In the genomic region with DNA sequence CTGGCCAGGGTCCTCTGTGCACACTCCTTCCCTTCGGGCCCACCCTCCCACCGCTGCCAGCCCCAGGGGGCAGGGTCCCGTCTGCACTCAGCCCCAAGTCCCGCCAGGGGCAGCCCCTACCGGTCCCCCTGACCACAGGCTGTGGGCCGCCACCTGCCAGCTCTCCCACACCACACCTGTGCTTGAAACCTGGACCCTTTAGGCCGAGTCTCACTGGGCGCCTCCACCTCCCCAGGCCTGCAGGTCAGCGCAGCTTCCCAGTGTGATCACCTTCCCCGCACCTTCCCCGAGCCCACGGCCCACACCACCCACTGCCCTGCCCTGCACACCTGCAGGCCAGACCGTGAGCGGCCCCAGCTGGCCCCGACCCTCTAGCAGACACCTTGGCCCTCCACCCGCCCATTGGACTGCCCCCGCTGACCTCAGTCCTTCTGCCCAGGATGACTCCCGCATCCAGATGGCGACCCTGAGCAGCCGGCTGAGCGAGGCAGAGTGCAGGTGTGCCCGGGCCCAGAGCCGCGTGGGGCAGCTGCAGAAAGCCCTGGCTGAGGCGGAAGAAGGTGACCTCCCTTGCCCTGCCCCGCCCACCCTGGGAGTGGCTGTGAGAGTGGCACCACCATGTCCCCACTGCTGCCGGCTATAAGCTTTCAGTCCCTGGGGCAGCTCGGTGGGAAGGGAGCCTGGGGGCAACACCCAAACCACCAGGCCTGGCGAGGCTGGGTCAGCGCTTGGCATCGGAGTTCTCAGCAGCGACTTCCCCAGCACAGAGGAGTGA, we compare ENCODE assay signal across 1 cellular context.
A peak's percentile ranks its signal among the peaks of the same experiment; 100 is the strongest.
TF ChIP-seq lines count a peak whose summit lies in the region.

No MANE protein-coding gene starts in this region.

TF ChIP-seq in HepG2, 621 proteins besides CTCF, POLR2A, EP300 and RAD21 (continued from another document and continues in another):
- TF ChIP-seq MEIS2 (CRISPR knock-in tag; IDR thresholded peaks at IDR 0.05) (no peak), HOXA5 (CRISPR knock-in tag; IDR thresholded peaks at IDR 0.05) (no peak), ZNF260 (CRISPR knock-in tag; IDR thresholded peaks at IDR 0.05; ENCODE audit: borderline replicate concordance, low read depth) (no peak), ARNT (IDR thresholded peaks at IDR 0.05) (no peak), KDM1A (CRISPR knock-in tag; IDR thresholded peaks at IDR 0.05) (no peak), ZNF10 (CRISPR knock-in tag; IDR thresholded peaks at IDR 0.05; ENCODE audit: borderline replicate concordance, low read depth) (no peak), ZNF138 (CRISPR knock-in tag; IDR thresholded peaks at IDR 0.05; ENCODE audit: low read depth) (no peak), ZNF510 (CRISPR knock-in tag; IDR thresholded peaks at IDR 0.05; ENCODE audit: low read depth) (no peak), HNRNPL (IDR thresholded peaks at IDR 0.05; ENCODE audit: low read depth, low read length) (peak; percentile 93), ZMYM3 (CRISPR knock-in tag; IDR thresholded peaks at IDR 0.05) (peak; percentile 66), CBX1 (IDR thresholded peaks at IDR 0.05; ENCODE audit: low read depth) (peak; percentile 49), NPAS2 (CRISPR knock-in tag; IDR thresholded peaks at IDR 0.05; ENCODE audit: borderline replicate concordance) (no peak), TEAD2 (CRISPR knock-in tag; IDR thresholded peaks at IDR 0.05) (no peak), ZFP41 (CRISPR knock-in tag; IDR thresholded peaks at IDR 0.05; ENCODE audit: borderline replicate concordance) (no peak), ZNF30 (CRISPR knock-in tag; IDR thresholded peaks at IDR 0.05) (no peak), SKI (IDR thresholded peaks at IDR 0.05; ENCODE audit: partially characterized antibody) (no peak), ONECUT2 (CRISPR knock-in tag; IDR thresholded peaks at IDR 0.05) (no peak), ZFAT (CRISPR knock-in tag; conservative IDR thresholded peaks at IDR 0.05) (no peak), STAT5B (CRISPR knock-in tag; IDR thresholded peaks at IDR 0.05) (no peak), SUZ12 (IDR thresholded peaks at IDR 0.05; ENCODE audit: low read depth, low read length) (no peak), PAX8 (CRISPR knock-in tag; IDR thresholded peaks at IDR 0.05; ENCODE audit: borderline replicate concordance) (no peak)
- TF ChIP-seq, protein P1, sequence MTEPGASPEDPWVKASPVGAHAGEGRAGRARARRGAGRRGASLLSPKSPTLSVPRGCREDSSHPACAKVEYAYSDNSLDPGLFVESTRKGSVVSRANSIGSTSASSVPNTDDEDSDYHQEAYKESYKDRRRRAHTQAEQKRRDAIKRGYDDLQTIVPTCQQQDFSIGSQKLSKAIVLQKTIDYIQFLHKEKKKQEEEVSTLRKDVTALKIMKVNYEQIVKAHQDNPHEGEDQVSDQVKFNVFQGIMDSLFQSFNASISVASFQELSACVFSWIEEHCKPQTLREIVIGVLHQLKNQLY (CRISPR knock-in tag; IDR thresholded peaks at IDR 0.05), result no peak
- TF ChIP-seq, protein P2, sequence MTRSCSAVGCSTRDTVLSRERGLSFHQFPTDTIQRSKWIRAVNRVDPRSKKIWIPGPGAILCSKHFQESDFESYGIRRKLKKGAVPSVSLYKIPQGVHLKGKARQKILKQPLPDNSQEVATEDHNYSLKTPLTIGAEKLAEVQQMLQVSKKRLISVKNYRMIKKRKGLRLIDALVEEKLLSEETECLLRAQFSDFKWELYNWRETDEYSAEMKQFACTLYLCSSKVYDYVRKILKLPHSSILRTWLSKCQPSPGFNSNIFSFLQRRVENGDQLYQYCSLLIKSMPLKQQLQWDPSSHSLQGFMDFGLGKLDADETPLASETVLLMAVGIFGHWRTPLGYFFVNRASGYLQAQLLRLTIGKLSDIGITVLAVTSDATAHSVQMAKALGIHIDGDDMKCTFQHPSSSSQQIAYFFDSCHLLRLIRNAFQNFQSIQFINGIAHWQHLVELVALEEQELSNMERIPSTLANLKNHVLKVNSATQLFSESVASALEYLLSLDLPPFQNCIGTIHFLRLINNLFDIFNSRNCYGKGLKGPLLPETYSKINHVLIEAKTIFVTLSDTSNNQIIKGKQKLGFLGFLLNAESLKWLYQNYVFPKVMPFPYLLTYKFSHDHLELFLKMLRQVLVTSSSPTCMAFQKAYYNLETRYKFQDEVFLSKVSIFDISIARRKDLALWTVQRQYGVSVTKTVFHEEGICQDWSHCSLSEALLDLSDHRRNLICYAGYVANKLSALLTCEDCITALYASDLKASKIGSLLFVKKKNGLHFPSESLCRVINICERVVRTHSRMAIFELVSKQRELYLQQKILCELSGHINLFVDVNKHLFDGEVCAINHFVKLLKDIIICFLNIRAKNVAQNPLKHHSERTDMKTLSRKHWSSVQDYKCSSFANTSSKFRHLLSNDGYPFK (CRISPR knock-in tag; IDR thresholded peaks at IDR 0.05; ENCODE audit: borderline replicate concordance), result no peak
- TF ChIP-seq, protein P3, sequence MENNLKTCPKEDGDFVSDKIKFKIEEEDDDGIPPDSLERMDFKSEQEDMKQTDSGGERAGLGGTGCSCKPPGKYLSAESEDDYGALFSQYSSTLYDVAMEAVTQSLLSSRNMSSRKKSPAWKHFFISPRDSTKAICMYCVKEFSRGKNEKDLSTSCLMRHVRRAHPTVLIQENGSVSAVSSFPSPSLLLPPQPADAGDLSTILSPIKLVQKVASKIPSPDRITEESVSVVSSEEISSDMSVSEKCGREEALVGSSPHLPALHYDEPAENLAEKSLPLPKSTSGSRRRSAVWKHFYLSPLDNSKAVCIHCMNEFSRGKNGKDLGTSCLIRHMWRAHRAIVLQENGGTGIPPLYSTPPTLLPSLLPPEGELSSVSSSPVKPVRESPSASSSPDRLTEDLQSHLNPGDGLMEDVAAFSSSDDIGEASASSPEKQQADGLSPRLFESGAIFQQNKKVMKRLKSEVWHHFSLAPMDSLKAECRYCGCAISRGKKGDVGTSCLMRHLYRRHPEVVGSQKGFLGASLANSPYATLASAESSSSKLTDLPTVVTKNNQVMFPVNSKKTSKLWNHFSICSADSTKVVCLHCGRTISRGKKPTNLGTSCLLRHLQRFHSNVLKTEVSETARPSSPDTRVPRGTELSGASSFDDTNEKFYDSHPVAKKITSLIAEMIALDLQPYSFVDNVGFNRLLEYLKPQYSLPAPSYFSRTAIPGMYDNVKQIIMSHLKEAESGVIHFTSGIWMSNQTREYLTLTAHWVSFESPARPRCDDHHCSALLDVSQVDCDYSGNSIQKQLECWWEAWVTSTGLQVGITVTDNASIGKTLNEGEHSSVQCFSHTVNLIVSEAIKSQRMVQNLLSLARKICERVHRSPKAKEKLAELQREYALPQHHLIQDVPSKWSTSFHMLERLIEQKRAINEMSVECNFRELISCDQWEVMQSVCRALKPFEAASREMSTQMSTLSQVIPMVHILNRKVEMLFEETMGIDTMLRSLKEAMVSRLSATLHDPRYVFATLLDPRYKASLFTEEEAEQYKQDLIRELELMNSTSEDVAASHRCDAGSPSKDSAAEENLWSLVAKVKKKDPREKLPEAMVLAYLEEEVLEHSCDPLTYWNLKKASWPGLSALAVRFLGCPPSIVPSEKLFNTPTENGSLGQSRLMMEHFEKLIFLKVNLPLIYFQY (CRISPR knock-in tag; IDR thresholded peaks at IDR 0.05; ENCODE audit: borderline replicate concordance), result no peak
- TF ChIP-seq, protein P4, sequence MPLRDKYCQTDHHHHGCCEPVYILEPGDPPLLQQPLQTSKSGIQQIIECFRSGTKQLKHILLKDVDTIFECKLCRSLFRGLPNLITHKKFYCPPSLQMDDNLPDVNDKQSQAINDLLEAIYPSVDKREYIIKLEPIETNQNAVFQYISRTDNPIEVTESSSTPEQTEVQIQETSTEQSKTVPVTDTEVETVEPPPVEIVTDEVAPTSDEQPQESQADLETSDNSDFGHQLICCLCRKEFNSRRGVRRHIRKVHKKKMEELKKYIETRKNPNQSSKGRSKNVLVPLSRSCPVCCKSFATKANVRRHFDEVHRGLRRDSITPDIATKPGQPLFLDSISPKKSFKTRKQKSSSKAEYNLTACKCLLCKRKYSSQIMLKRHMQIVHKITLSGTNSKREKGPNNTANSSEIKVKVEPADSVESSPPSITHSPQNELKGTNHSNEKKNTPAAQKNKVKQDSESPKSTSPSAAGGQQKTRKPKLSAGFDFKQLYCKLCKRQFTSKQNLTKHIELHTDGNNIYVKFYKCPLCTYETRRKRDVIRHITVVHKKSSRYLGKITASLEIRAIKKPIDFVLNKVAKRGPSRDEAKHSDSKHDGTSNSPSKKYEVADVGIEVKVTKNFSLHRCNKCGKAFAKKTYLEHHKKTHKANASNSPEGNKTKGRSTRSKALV (CRISPR knock-in tag; IDR thresholded peaks at IDR 0.05), result no peak
- TF ChIP-seq, protein P5, sequence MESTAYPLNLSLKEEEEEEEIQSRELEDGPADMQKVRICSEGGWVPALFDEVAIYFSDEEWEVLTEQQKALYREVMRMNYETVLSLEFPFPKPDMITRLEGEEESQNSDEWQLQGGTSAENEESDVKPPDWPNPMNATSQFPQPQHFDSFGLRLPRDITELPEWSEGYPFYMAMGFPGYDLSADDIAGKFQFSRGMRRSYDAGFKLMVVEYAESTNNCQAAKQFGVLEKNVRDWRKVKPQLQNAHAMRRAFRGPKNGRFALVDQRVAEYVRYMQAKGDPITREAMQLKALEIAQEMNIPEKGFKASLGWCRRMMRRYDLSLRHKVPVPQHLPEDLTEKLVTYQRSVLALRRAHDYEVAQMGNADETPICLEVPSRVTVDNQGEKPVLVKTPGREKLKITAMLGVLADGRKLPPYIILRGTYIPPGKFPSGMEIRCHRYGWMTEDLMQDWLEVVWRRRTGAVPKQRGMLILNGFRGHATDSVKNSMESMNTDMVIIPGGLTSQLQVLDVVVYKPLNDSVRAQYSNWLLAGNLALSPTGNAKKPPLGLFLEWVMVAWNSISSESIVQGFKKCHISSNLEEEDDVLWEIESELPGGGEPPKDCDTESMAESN (CRISPR knock-in tag; conservative IDR thresholded peaks at IDR 0.05), result peak; percentile 24; the same call in 1 of the 2 replicates
- TF ChIP-seq, protein P6, sequence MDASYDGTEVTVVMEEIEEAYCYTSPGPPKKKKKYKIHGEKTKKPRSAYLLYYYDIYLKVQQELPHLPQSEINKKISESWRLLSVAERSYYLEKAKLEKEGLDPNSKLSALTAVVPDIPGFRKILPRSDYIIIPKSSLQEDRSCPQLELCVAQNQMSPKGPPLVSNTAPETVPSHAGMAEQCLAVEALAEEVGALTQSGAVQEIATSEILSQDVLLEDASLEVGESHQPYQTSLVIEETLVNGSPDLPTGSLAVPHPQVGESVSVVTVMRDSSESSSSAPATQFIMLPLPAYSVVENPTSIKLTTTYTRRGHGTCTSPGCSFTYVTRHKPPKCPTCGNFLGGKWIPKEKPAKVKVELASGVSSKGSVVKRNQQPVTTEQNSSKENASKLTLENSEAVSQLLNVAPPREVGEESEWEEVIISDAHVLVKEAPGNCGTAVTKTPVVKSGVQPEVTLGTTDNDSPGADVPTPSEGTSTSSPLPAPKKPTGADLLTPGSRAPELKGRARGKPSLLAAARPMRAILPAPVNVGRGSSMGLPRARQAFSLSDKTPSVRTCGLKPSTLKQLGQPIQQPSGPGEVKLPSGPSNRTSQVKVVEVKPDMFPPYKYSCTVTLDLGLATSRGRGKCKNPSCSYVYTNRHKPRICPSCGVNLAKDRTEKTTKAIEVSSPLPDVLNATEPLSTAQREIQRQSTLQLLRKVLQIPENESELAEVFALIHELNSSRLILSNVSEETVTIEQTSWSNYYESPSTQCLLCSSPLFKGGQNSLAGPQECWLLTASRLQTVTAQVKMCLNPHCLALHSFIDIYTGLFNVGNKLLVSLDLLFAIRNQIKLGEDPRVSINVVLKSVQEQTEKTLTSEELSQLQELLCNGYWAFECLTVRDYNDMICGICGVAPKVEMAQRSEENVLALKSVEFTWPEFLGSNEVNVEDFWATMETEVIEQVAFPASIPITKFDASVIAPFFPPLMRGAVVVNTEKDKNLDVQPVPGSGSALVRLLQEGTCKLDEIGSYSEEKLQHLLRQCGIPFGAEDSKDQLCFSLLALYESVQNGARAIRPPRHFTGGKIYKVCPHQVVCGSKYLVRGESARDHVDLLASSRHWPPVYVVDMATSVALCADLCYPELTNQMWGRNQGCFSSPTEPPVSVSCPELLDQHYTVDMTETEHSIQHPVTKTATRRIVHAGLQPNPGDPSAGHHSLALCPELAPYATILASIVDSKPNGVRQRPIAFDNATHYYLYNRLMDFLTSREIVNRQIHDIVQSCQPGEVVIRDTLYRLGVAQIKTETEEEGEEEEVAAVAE (CRISPR knock-in tag; IDR thresholded peaks at IDR 0.05; ENCODE audit: borderline replicate concordance), result no peak
